9 cellular contexts compared by ENCODE assay signal in genomic region chr10:8052970-8053445, GRCh38. TPM values are rescaled to one million over a fixed set of nuclear protein-coding genes. Genes with fewer than 3 reads are reported as not detected.
DNase-seq lines count a peak whose midpoint lies in the region; ATAC-seq and TF ChIP-seq lines count a peak whose summit lies in the region.
"Had no signal": no experiment of that assay in that cellular context is flagged by ENCODE, and none has a peak within 500 bp of the region (broad histone marks: within the 10 kb centered on the region; RNA-seq: fewer than 3 reads in every experiment).

No MANE protein-coding gene starts in this region.

- peak overlapping the region; percentile 83 for H3K4me3 Mint-ChIP-seq in CD8-positive, alpha-beta T cell

- H3K27me3 Mint-ChIP-seq in CD8-positive, alpha-beta T cell (ENCODE audit: low read depth) = peaks cover 29% of the 10 kb centered on the region

- no peak overlapping the region for H2BK15ac ChIP-seq in neuronal stem cell (ENCODE audit: low read length)

- peaks cover 65% of the 10 kb centered on the region for H3K4me1 ChIP-seq in CD8-positive, alpha-beta T cell (ENCODE audit: insufficient read depth, low read length)
- H3K4me1 ChIP-seq in ectodermal cell (ENCODE audit: control insufficient read depth, insufficient read depth, low read length) = peaks cover 29% of the 10 kb centered on the region
- peaks cover 12 to 14% of the 10 kb centered on the region in 2 donors for H3K4me1 ChIP-seq in neuronal stem cell (ENCODE audit: control insufficient read depth in 2 of 2, insufficient read depth in 1 of 2, low read depth in 1 of 2, low read length in 2 of 2)

- POLR2A ChIA-PET in CD8-positive, alpha-beta T cell (lab: Charles Lee) = interaction anchor here (0.7 to 1.4 kb wide), 4 partner anchors 19 to 279 kb away, joined by 3 to 4 read pairs (median 3); no protein-coding TSS in a partner anchor

- H3K9me3 Mint-ChIP-seq in CD8-positive, alpha-beta T cell = no peaks in the 10 kb centered on the region

- H3K4me2 ChIP-seq in neuronal stem cell (ENCODE audit: insufficient read depth, low read length, poor library complexity, severe bottlenecking) = no peak overlapping the region

- H3K9ac ChIP-seq in neuronal stem cell (ENCODE audit: low read depth, low read length, poor library complexity) = no peak overlapping the region

- H3K36me3 ChIP-seq in CD8-positive, alpha-beta T cell (ENCODE audit: insufficient read depth, low read length) = no peaks in the 10 kb centered on the region
- H3K36me3 ChIP-seq in ectodermal cell (ENCODE audit: control insufficient read depth, insufficient read depth, low read length) = no peaks in the 10 kb centered on the region
- no peaks in the 10 kb centered on the region for H3K36me3 ChIP-seq in neuronal stem cell (replicated peaks in 1 of 2; ENCODE audit: control insufficient read depth in 2 of 2, insufficient read depth in 2 of 2, low read length in 2 of 2)
- H3K36me3 ChIP-seq: left lung had no signal

- peaks cover 15% of the 10 kb centered on the region for H3K36me3 Mint-ChIP-seq in CD8-positive, alpha-beta T cell

- no peak for DNase-seq in CD8-positive, alpha-beta T cell
- no peak for DNase-seq in neuronal stem cell (ENCODE audit: low spot score)
- no peak for DNase-seq in NCI-H524 treated with DMSO at 0.1 percent for 48 hours (lab: John Stamatoyannopoulos, UW)
- no peak for DNase-seq in NCI-H69 (lab: John Stamatoyannopoulos, UW)
- no peak for DNase-seq in activated gamma-delta T cell treated with Interleukin-2 at 50 U/mL for 16 hours
- DNase-seq in NCI-H2171 (lab: John Stamatoyannopoulos, UW) = no peak

- no peak overlapping the region for H4K8ac ChIP-seq in neuronal stem cell (ENCODE audit: low read depth, low read length)

- no peak overlapping the region for H3K4me3 ChIP-seq in CD8-positive, alpha-beta T cell (ENCODE audit: low read depth, low read length)
- peak overlapping the region; percentile 14 for H3K4me3 ChIP-seq in ectodermal cell (ENCODE audit: insufficient read depth, low read depth, low read length)
- H3K4me3 ChIP-seq in neuronal stem cell (ENCODE audit: low read length in 2 of 2) = no peak overlapping the region

- intact Hi-C loops in CD8-positive, alpha-beta T cell (cut with DNase I, micrococcal nuclease) = loop anchor here (1.0 to 10.0 kb wide), 12 partner anchors 8 to 1154 kb away; partner anchors contain the start of gene TAF3 (in 1 of the 2)

- no peaks in the 10 kb centered on the region for H3K9me3 ChIP-seq in CD8-positive, alpha-beta T cell (ENCODE audit: low read length)
- H3K9me3 ChIP-seq in ectodermal cell (ENCODE audit: control insufficient read depth, low read length) (no peaks in the 10 kb centered on the region), neuronal stem cell (replicated peaks in 1 of 2; ENCODE audit: control insufficient read depth in 2 of 2, insufficient read depth in 1 of 2, low read depth in 1 of 2, low read length in 2 of 2) (no peaks in the 10 kb centered on the region)
- H3K9me3 ChIP-seq: left lung had no signal

- ATAC-seq in CD8-positive, alpha-beta T cell = no peak

- H3K18ac ChIP-seq in neuronal stem cell (ENCODE audit: low read length) = no peak overlapping the region

- H2AFZ ChIP-seq in neuronal stem cell (ENCODE audit: low read length) = peak overlapping the region; percentile 95

- peaks cover 42% of the 10 kb centered on the region for H3K27me3 ChIP-seq in CD8-positive, alpha-beta T cell (ENCODE audit: insufficient read depth, low read length)
- H3K27me3 ChIP-seq in ectodermal cell (ENCODE audit: control insufficient read depth, insufficient read depth, low read length, poor library complexity, severe bottlenecking) = peaks cover 100% of the 10 kb centered on the region
- H3K27me3 ChIP-seq in neuronal stem cell (ENCODE audit: control insufficient read depth in 3 of 3, insufficient read depth in 3 of 3, low read depth in 1 of 3, low read length in 3 of 3) = peaks cover 59 to 97% (median 93%) of the 10 kb centered on the region in 3 experiments

- H2BK120ac ChIP-seq in neuronal stem cell (ENCODE audit: low read depth, low read length) = no peak overlapping the region

- no peak overlapping the region for H3K23ac ChIP-seq in neuronal stem cell (ENCODE audit: low read depth, low read length, poor library complexity)

- WGBS in ectodermal cell, 2 experiments = 1 to 3% methylated on average over 11 to 17 of the region's 17 CpGs
- WGBS in neuronal stem cell (ENCODE audit: extremely low coverage in 2 of 2, insufficient read length in 2 of 2, insufficient replicate concordance in 1 of 2), 2 donors = no CpG with 5 or more reads among the region's 17 CpGs

- H4K91ac ChIP-seq in neuronal stem cell (ENCODE audit: low read depth, low read length, poor library complexity) = no peak overlapping the region

- CTCF ChIA-PET in CD8-positive, alpha-beta T cell (lab: Charles Lee) = interaction anchor here (0.9 to 1.5 kb wide), 8 partner anchors 10 to 387 kb away, joined by 3 to 6 read pairs (median 3); no protein-coding TSS in a partner anchor

- peaks cover 46% of the 10 kb centered on the region for H3K4me1 Mint-ChIP-seq in CD8-positive, alpha-beta T cell (ENCODE audit: low read depth)

- peak; percentile 49 for TF ChIP-seq CTCF in CD8-positive, alpha-beta T cell (IDR thresholded peaks at IDR 0.05)
- peak; percentile 51 for TF ChIP-seq CTCF in LNCAP (IDR thresholded peaks at IDR 0.05)

- H3K79me1 ChIP-seq in neuronal stem cell (ENCODE audit: low read depth, low read length) = no peaks in the 10 kb centered on the region

- no peak overlapping the region for H2BK12ac ChIP-seq in neuronal stem cell (ENCODE audit: low read length)

- no peak overlapping the region for H3K27ac ChIP-seq in CD8-positive, alpha-beta T cell (ENCODE audit: low read depth, low read length)
- H3K27ac ChIP-seq in ectodermal cell (ENCODE audit: insufficient read depth, low read depth, low read length, poor library complexity, severe bottlenecking) (no peak overlapping the region), neuronal stem cell (replicated peaks; ENCODE audit: low read length) (no peak overlapping the region)

- no peak overlapping the region for H2AK5ac ChIP-seq in neuronal stem cell (ENCODE audit: low read depth, low read length)

- H2BK5ac ChIP-seq in neuronal stem cell (ENCODE audit: low read length) = no peak overlapping the region

- no peak overlapping the region for H3K14ac ChIP-seq in neuronal stem cell (ENCODE audit: low read length)

- H3K27ac Mint-ChIP-seq in CD8-positive, alpha-beta T cell = no peak overlapping the region

- no peak overlapping the region for H3K4ac ChIP-seq in neuronal stem cell (ENCODE audit: low read length)

RNA-seq across cellular contexts. Expression of gene GATA3, which starts 1.5 kb away (rescaled TPM):
- total RNA-seq in CD8-positive, alpha-beta T cell = 10 to 100 TPM; 76.3 to 82.0 TPM
- 1.8 TPM for polyA plus RNA-seq in ectodermal cell (2013, experiment 1 of 4)
- polyA plus RNA-seq in ectodermal cell (2013, experiment 2 of 4) = 1.3 TPM
- polyA plus RNA-seq in ectodermal cell (2013, experiment 3 of 4) = 1.8 TPM
- 1.3 TPM for polyA plus RNA-seq in ectodermal cell (2013, experiment 4 of 4)
- 0.33 TPM for polyA plus RNA-seq in neuronal stem cell (2013, experiment 1 of 2)
- polyA plus RNA-seq in neuronal stem cell (2013, experiment 2 of 2) = 0.40 TPM
